12 cellular contexts compared by ENCODE assay signal in the genomic region with DNA sequence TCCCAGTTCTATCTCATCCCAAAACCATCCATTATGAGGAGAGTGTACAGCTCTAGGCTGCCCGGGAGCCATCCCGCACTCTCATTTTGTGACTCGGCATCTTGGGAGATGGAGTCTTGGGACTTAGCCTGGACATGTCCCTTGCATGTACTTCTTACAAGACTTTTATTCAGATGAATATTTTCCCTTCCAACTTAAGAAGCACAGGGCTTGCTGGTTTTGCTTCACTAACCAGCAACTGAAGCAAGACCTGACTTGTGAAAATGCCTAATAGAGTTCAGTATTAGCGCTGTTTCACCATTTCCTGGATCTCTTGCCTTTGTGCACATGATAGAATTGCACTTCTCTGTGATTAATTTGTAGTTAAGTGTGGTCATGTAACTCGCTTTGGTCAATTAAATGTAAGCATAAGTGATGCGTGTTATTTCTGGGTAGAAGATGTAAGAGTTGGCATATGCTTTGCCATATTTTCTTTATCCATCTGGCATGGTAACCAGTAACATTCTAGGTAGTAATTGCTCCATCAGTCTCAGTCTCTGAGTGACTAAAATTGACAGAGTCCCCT. TPM values are rescaled to one million over a fixed set of nuclear protein-coding genes. Genes with fewer than 3 reads are reported as not detected.
DNase-seq lines count a peak whose midpoint lies in the region; ATAC-seq and TF ChIP-seq lines count a peak whose summit lies in the region.
"Had no signal": no experiment of that assay in that cellular context is flagged by ENCODE, and none has a peak within 500 bp of the region (broad histone marks: within the 10 kb centered on the region; RNA-seq: fewer than 3 reads in every experiment).

No MANE protein-coding gene starts in this region.

- intact Hi-C loops in sciatic nerve (cut with DNase I) (no loop called here), Right ventricle myocardium inferior (cut with DNase I) (no loop called here)

- DNase-seq in GM12865 (ENCODE audit: low read depth) = peak; percentile 83
- DNase-seq in epithelial cell of proximal tubule (ENCODE audit: low read depth) = peak; percentile 79
- no peak for DNase-seq in germinal center (ENCODE audit: low spot score)
- no peak for DNase-seq in sciatic nerve (ENCODE audit: low spot score)
- no peak for DNase-seq in Right ventricle myocardium inferior (ENCODE audit: missing footprints)
- DNase-seq: CD8-positive, alpha-beta memory T cell; cerebellar nuclear complex; naive thymus-derived CD4-positive, alpha-beta T cell had no signal

- H3K4me3 ChIP-seq in GM12865 (ENCODE audit: low read depth, low read length) (no peak overlapping the region), epithelial cell of proximal tubule (ENCODE audit: low read depth, low read length) (no peak overlapping the region)
- H3K4me3 ChIP-seq: K562 had no signal

- ATAC-seq in GM19467 (IDR thresholded peaks at IDR 0.05; ENCODE audit: unreplicated experiment) (peak; percentile 62), HG03108 (IDR thresholded peaks at IDR 0.05; ENCODE audit: unreplicated experiment) (peak; percentile 79), sciatic nerve (no peak), GM21825 (IDR thresholded peaks at IDR 0.05; ENCODE audit: unreplicated experiment) (no peak), Right ventricle myocardium inferior (no peak)
- ATAC-seq: K562; naive thymus-derived CD4-positive, alpha-beta T cell had no signal

- TF ChIP-seq CTCF in GM12865 (IDR thresholded peaks at IDR 0.05; ENCODE audit: insufficient read depth, low read depth, low read length, missing control alignments) (no peak), epithelial cell of proximal tubule (conservative IDR thresholded peaks at IDR 0.05; ENCODE audit: low read depth, low read length) (no peak)

RNA-seq across cellular contexts. Expression of a gene that starts 55.8 kb away (rescaled TPM):
- 2.7 and 12.4 TPM in 2 replicates for total RNA-seq in epithelial cell of proximal tubule
- 3.0 TPM for total RNA-seq in sciatic nerve
- total RNA-seq in Right ventricle myocardium inferior = 3.3 TPM
- total RNA-seq: K562 had no signal

Comparison
In these comparisons a context has a peak if more than half of its experiments do, and no peak if none do; other contexts are left out.
1. DNase-seq: peak in GM12865 (single experiment) and epithelial cell of proximal tubule (single experiment); none in germinal center (single experiment), sciatic nerve (single experiment) and Right ventricle myocardium inferior (single experiment).
2. ATAC-seq: peak in GM19467 (single experiment) and HG03108 (single experiment); none in sciatic nerve (single experiment), GM21825 (single experiment) and Right ventricle myocardium inferior (single experiment).